Comparison of ENCODE assay signal across 8 cellular contexts in genomic region chr2:100563407-100564247, GRCh38. TPM values are rescaled to one million over a fixed set of nuclear protein-coding genes. Genes with fewer than 3 reads are reported as not detected.
A peak's percentile ranks its signal among the peaks of the same experiment; 100 is the strongest.
DNase-seq lines count a peak whose midpoint lies in the region; ATAC-seq, FAIRE-seq and TF ChIP-seq lines count a peak whose summit lies in the region.

No MANE protein-coding gene starts in this region.

- H3K9me3 Mint-ChIP-seq in natural killer cell: no peaks in the 10 kb centered on the region

- peaks cover 10% of the 10 kb centered on the region for H3K36me3 Mint-ChIP-seq in natural killer cell

- H2BK20ac ChIP-seq in H1 (ENCODE audit: low read length): no peak overlapping the region

- H3K4me1 ChIP-seq in DND-41 (ENCODE audit: insufficient read depth, low read length) (peaks cover 27% of the 10 kb centered on the region), H1 (replicated peaks in 1 of 4; ENCODE audit: control insufficient read depth in 3 of 4, insufficient read depth in 4 of 4, low read length in 3 of 4) (peaks cover 2 to 7% (median 5%) of the 10 kb centered on the region in 4 experiments; a peak in 5 of 7 replicates)

- H3K9me3 ChIP-seq in DND-41 (ENCODE audit: insufficient read depth, low read length, severe bottlenecking) (no peaks in the 10 kb centered on the region), H1 (ENCODE audit: insufficient read depth in 2 of 2, low read depth in 1 of 2, low read length in 1 of 2) (no peaks in the 10 kb centered on the region)

- intact Hi-C loops in natural killer cell (cut with micrococcal nuclease): no loop called here

- H3K23ac ChIP-seq in H1 (ENCODE audit: insufficient read length): no peak overlapping the region

- peak overlapping the region; percentile 97 to 98 for H3K27ac Mint-ChIP-seq in natural killer cell

- no peak for TF ChIP-seq RAD21 in H1 (IDR thresholded peaks at IDR 0.05 in 1 of 2, conservative IDR thresholded peaks at IDR 0.05 in 1 of 2; ENCODE audit: low read depth in 2 of 2, low read length in 2 of 2)

- H2BK15ac ChIP-seq in H1 (ENCODE audit: low read length): no peak overlapping the region

- H3K14ac ChIP-seq in H1 (ENCODE audit: insufficient read length): no peak overlapping the region

- no peak for TF ChIP-seq CTCF in DND-41 (IDR thresholded peaks at IDR 0.05; ENCODE audit: borderline replicate concordance, extremely low read depth, low read length, poor library complexity, severe bottlenecking)
- no peak for TF ChIP-seq CTCF in H1 (IDR thresholded peaks at IDR 0.05; ENCODE audit: control extremely low read depth in 1 of 3, insufficient read depth in 1 of 3, low read depth in 1 of 3, low read length in 3 of 3)
- TF ChIP-seq CTCF in natural killer cell (IDR thresholded peaks at IDR 0.05): no peak

- H3K27me3 ChIP-seq in DND-41 (ENCODE audit: insufficient read depth, low read length, poor library complexity): no peaks in the 10 kb centered on the region
- H3K27me3 ChIP-seq in H1 (replicated peaks in 1 of 4; ENCODE audit: control insufficient read depth in 3 of 4, extremely low read depth in 1 of 4, insufficient read depth in 3 of 4, low read length in 3 of 4): no peaks in the 10 kb centered on the region

- no peak for TF ChIP-seq EP300 in H1 (IDR thresholded peaks at IDR 0.05; ENCODE audit: borderline replicate concordance in 1 of 2, low read depth in 2 of 2, low read length in 2 of 2)

- H3K4me2 ChIP-seq in DND-41 (ENCODE audit: insufficient read depth, low read length) (peak overlapping the region; percentile 80), H1 (ENCODE audit: insufficient read depth in 1 of 2, low read depth in 2 of 2, low read length in 2 of 2) (peak overlapping the region; percentile 59 to 63)

- H3K27me3 Mint-ChIP-seq in natural killer cell (ENCODE audit: low read depth in 2 of 2): no peaks in the 10 kb centered on the region

- H4K8ac ChIP-seq in H1 (ENCODE audit: extremely low read depth, insufficient read depth, low read length): peak overlapping the region; percentile 95

- H2BK120ac ChIP-seq in H1 (replicated peaks; ENCODE audit: low read depth, low read length): no peak overlapping the region

- WGBS in H1 (ENCODE audit: extremely low coverage in 1 of 2, insufficient coverage in 1 of 2, insufficient read length in 1 of 2, insufficient replicate concordance in 2 of 2, low coverage in 1 of 2, low lambda C conversion rate in 2 of 2, missing lambda C conversion rate in 1 of 2), 2 experiments: 31% methylated on average over 23 of the region's 24 CpGs; no CpG with 5 or more reads in 1 of the 2 experiments

- H3K79me2 ChIP-seq in DND-41 (ENCODE audit: insufficient read depth, low read length) (peaks cover 22% of the 10 kb centered on the region), H1 (ENCODE audit: control insufficient read depth in 1 of 2, insufficient read depth in 2 of 2, low read length in 2 of 2) (peaks cover 0 to 11% of the 10 kb centered on the region in 2 experiments; a peak in 1 of 4 replicates)

- H3K4me3 ChIP-seq in DND-41 (ENCODE audit: low read depth in 1 of 2, low read length in 2 of 2): peak overlapping the region; percentile 79 to 86
- peak overlapping the region; percentile 83 to 98 (median 94) for H3K4me3 ChIP-seq in H1 (ENCODE audit: extremely low read depth in 1 of 4, insufficient read depth in 2 of 4, low read depth in 3 of 4, low read length in 4 of 4)

- peak overlapping the region; percentile 65 for H4K91ac ChIP-seq in H1 (replicated peaks; ENCODE audit: insufficient read length, low read length)

- H3K79me1 ChIP-seq in H1 (ENCODE audit: low read depth, low read length): no peaks in the 10 kb centered on the region; the same call in 1 of the 2 replicates

- peak overlapping the region; percentile 71; the same call in 1 of the 2 replicates for H2BK5ac ChIP-seq in H1 (ENCODE audit: low read depth, low read length)

- H2BK12ac ChIP-seq in H1 (ENCODE audit: low read depth, low read length): no peak overlapping the region

- no peak overlapping the region for H2AK5ac ChIP-seq in H1 (ENCODE audit: low read depth, low read length)

- DNase-seq in DND-41: peak; percentile 13
- peak; percentile 16 for DNase-seq in NCI-H69 (lab: John Stamatoyannopoulos, UW)
- no peak for DNase-seq in H1 (ENCODE audit: low read depth in 1 of 2, low spot score in 2 of 2)
- no peak for DNase-seq in natural killer cell
- DNase-seq in NCI-H1048 (lab: John Stamatoyannopoulos, UW): no peak
- no peak for DNase-seq in activated CD4-positive, CD25-positive, alpha-beta regulatory T cell (lab: John Stamatoyannopoulos, UW)
- DNase-seq in NCI-H446 (lab: John Stamatoyannopoulos, UW): no peak

- peak overlapping the region; percentile 99 for H3K4me3 Mint-ChIP-seq in natural killer cell

- H3K4me1 Mint-ChIP-seq in natural killer cell: peaks cover 5 to 24% of the 10 kb centered on the region in 2 donors

- peak overlapping the region; percentile 92 for H4K5ac ChIP-seq in H1 (ENCODE audit: insufficient read length, low read depth, low read length)

- CTCF ChIA-PET in H1 (lab: Charles Lee; ENCODE audit: partially characterized antibody): interaction anchor here (1.0 to 2.5 kb wide), 3 partner anchors 44 to 301 kb away, joined by 3 to 6 read pairs (median 5); no protein-coding TSS in a partner anchor

- H3K18ac ChIP-seq in H1 (ENCODE audit: extremely low read depth, low read length): peak overlapping the region; percentile 93; the same call in 1 of the 2 replicates

- no peak for TF ChIP-seq POLR2A in H1 (IDR thresholded peaks at IDR 0.05; ENCODE audit: control extremely low read depth in 1 of 2, low read depth in 2 of 2, low read length in 2 of 2)

- peak overlapping the region; percentile 99 for H3K4ac ChIP-seq in H1 (replicated peaks; ENCODE audit: insufficient read length, low read depth, low read length)

- ATAC-seq in DND-41 (ENCODE audit: insufficient read depth, low read depth): peak; percentile 12; the same call in 1 of the 3 replicates
- peak; percentile 17 for ATAC-seq in GM21723 (IDR thresholded peaks at IDR 0.05; ENCODE audit: unreplicated experiment)
- no peak for ATAC-seq in natural killer cell

- POLR2A ChIA-PET in H1 (lab: Charles Lee; ENCODE audit: partially characterized antibody): interaction anchor here (0.6 to 3.8 kb wide), 25 partner anchors 8 to 457 kb away, joined by 3 to 25 read pairs (median 4); partner anchors contain the start of genes NMS and RPL31

- peaks cover 26% of the 10 kb centered on the region for H3K36me3 ChIP-seq in DND-41 (ENCODE audit: insufficient read depth, low read length)
- peaks cover 2 to 9% (median 6%) of the 10 kb centered on the region in 4 experiments; a peak in 4 of 8 replicates for H3K36me3 ChIP-seq in H1 (ENCODE audit: control insufficient read depth in 2 of 4, insufficient read depth in 4 of 4, low read length in 3 of 4)

- H4K20me1 ChIP-seq in DND-41 (ENCODE audit: insufficient read depth, low read length) (no peaks in the 10 kb centered on the region), H1 (replicated peaks in 1 of 2; ENCODE audit: control insufficient read depth in 1 of 2, insufficient read depth in 2 of 2, low read length in 2 of 2) (peaks cover 0 to 2% of the 10 kb centered on the region in 2 experiments)

- no peak for FAIRE-seq in H1 (lab: Jason Lieb, UNC)

- peak overlapping the region; percentile 94 for H3K27ac ChIP-seq in DND-41 (ENCODE audit: low read length)
- H3K27ac ChIP-seq in H1 (ENCODE audit: low read depth, low read length): peak overlapping the region; percentile 95

- H3K23me2 ChIP-seq in H1 (ENCODE audit: low read depth, low read length): peaks cover 3% of the 10 kb centered on the region

- peak overlapping the region; percentile 86 for H3K56ac ChIP-seq in H1 (replicated peaks; ENCODE audit: insufficient read length, low read depth, low read length)

- peak overlapping the region; percentile 100 for H2AFZ ChIP-seq in DND-41 (ENCODE audit: low read depth, low read length)
- peak overlapping the region; percentile 97; the same call in 1 of the 2 replicates for H2AFZ ChIP-seq in H1 (ENCODE audit: low read length)

- H3K9ac ChIP-seq in DND-41 (ENCODE audit: low read depth, low read length) (peak overlapping the region; percentile 90), H1 (replicated peaks in 1 of 4; ENCODE audit: extremely low read depth in 1 of 4, low read depth in 3 of 4, low read length in 3 of 4) (peak overlapping the region; percentile 78 to 95 (median 88))

TF ChIP-seq in H1, 55 proteins besides CTCF, POLR2A, EP300 and RAD21:
- TF ChIP-seq CREB1 (IDR thresholded peaks at IDR 0.05) (no peak), KDM1A (IDR thresholded peaks at IDR 0.05; ENCODE audit: borderline replicate concordance, low read length) (0 out of 2 replicates have a peak, but pooled peaks have one; percentile 8), TBP (IDR thresholded peaks at IDR 0.05; ENCODE audit: low read depth, low read length) (peak; percentile 51), SIN3A (conservative IDR thresholded peaks at IDR 0.05 in 1 of 2, IDR thresholded peaks at IDR 0.05 in 1 of 2; ENCODE audit: low read depth in 1 of 2, low read length in 2 of 2) (0 out of 4 replicates have a peak, but pooled peaks of 1 of the 2 experiments have one; percentile 9), SAP30 (IDR thresholded peaks at IDR 0.05; ENCODE audit: insufficient read depth, insufficient replicate concordance, low read length) (peak; percentile 15)

RNA-seq across cellular contexts. Expression of gene PDCL3, which starts 0.8 kb away (rescaled TPM):
- 29.4 TPM in 2 replicates for total RNA-seq in H1 (2021; fragmentation: NEBNext Ultra II Directional; extraction: Animal tissue kit (Norgen Biotek cat#: 25700))
- polyA plus RNA-seq in H1 (2011; rRNA removed): 9.5 and 19.8 TPM in 2 replicates
- polyA plus RNA-seq in H1 (2011; cell fraction: cytosol; rRNA removed): 24.7 TPM
- polyA plus RNA-seq in H1 (2011; cell fraction: nucleus; rRNA removed): 3.8 TPM
- 31.3 to 48.6 TPM (median 33.8 TPM) in 4 replicates for polyA plus RNA-seq in H1 (2012, experiment 1 of 2)
- polyA plus RNA-seq in H1 (2012, experiment 2 of 2): 12.3 TPM
- polyA plus RNA-seq in H1 (2013, experiment 1 of 2): 26.4 TPM
- 27.4 TPM for polyA plus RNA-seq in H1 (2013, experiment 2 of 2)
- polyA minus RNA-seq in H1 (2011; rRNA and poly(A)+ RNA removed): 7.6 and 9.7 TPM in 2 replicates
- 7.1 TPM for polyA minus RNA-seq in H1 (2011; cell fraction: cytosol; rRNA and poly(A)+ RNA removed)
- polyA minus RNA-seq in H1 (2011; cell fraction: nucleus; rRNA and poly(A)+ RNA removed): 8.5 TPM
- total RNA-seq in natural killer cell: 10 to 100 TPM; 22.3 to 27.3 (median 24.8) TPM

Comparison
In these comparisons a context has a peak if more than half of its experiments do, and no peak if none do; other contexts are left out.
1. ATAC-seq: peak in DND-41 (single experiment) and GM21723 (single experiment); none in natural killer cell (0 of 3).
2. DNase-seq: peak in DND-41 (single experiment) and NCI-H69 (single experiment); none in H1 (0 of 2), natural killer cell (single experiment), NCI-H1048 (single experiment), activated CD4-positive, CD25-positive, alpha-beta regulatory T cell (0 of 4) and NCI-H446 (0 of 2).